In the genomic region with DNA sequence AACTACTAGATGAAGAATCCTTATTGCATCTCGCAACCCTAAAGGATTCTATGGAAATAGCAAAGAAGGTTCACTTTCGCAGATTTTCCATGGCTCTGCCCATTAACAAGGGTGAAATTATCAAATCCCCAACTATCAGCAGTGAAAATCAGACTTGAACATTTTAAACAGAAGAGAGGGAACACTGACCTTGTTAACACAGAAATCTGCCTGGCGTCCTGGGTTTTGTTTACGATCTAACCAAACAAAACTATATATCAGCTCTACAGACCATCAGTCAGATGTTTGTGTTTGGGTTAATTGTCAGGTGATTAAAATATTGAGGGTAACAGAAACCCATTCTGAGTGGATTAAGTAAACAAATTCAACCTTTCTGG, we compare ENCODE assay signal across 16 cellular contexts. TPM values are rescaled to one million over a fixed set of nuclear protein-coding genes. Genes with fewer than 3 reads are reported as not detected.
DNase-seq lines count a peak whose midpoint lies in the region; ATAC-seq and TF ChIP-seq lines count a peak whose summit lies in the region.
"Had no signal": no experiment of that assay in that cellular context is flagged by ENCODE, and none has a peak within 500 bp of the region (broad histone marks: within the 10 kb centered on the region; RNA-seq: fewer than 3 reads in every experiment).

No MANE protein-coding gene starts in this region.

- no peak for DNase-seq in cardiac muscle cell (ENCODE audit: low read depth in 1 of 2, low spot score in 1 of 2)
- no peak for DNase-seq in right cardiac atrium
- no peak for DNase-seq in endodermal cell
- peak; percentile 26 for DNase-seq in midbrain (lab: John Stamatoyannopoulos, UW)
- DNase-seq in uterus = no peak
- no peak for DNase-seq in ecto neural progenitor cell (ENCODE audit: low spot score)
- no peak for DNase-seq in GM19240 (ENCODE audit: insufficient read length, low spot score)
- DNase-seq: activated T-cell treated with anti-CD3 and anti-CD28 coated beads, Interleukin-2, amount 50 U/mL, for 72 hours; gastrocnemius medialis; naive B cell; NCI-H526 treated with DMSO at 0.1 percent for 48 hours; stomach had no signal

- H3K4me3 ChIP-seq in cardiac muscle cell (peak overlapping the region; percentile 93), right cardiac atrium (ENCODE audit: low read length) (no peak overlapping the region), endodermal cell (ENCODE audit: low read length) (peak overlapping the region; percentile 86), uterus (peak overlapping the region in 1 of 2 donors; percentile 72)
- H3K4me3 ChIP-seq: A549 had no signal

- intact Hi-C loops in right cardiac atrium (cut with DNase I) = loop anchor here in 2 of 4 donors (10.0 kb wide), 1 partner anchor 127 kb away; no protein-coding TSS in a partner anchor
- intact Hi-C loops in uterus (cut with DNase I; ENCODE audit: low total_unique reads) = no loop called here

- H3K4me1 Mint-ChIP-seq in endodermal cell = peaks cover 17% of the 10 kb centered on the region

- TF ChIP-seq CTCF in cardiac muscle cell (IDR thresholded peaks at IDR 0.05; ENCODE audit: low read depth, low read length) = no peak
- TF ChIP-seq CTCF in endodermal cell (conservative IDR thresholded peaks at IDR 0.05) = no peak
- TF ChIP-seq CTCF in uterus (IDR thresholded peaks at IDR 0.05) = no peak

- H3K27me3 Mint-ChIP-seq in endodermal cell (ENCODE audit: insufficient read depth) = peaks cover 43% of the 10 kb centered on the region

- H3K9me3 ChIP-seq in cardiac muscle cell (ENCODE audit: low read depth) (no peaks in the 10 kb centered on the region), right cardiac atrium (ENCODE audit: control insufficient read depth, low read length) (no peaks in the 10 kb centered on the region), endodermal cell (ENCODE audit: control insufficient read depth, low read length) (no peaks in the 10 kb centered on the region), uterus (no peaks in the 10 kb centered on the region)
- H3K9me3 ChIP-seq: A549, gastrocnemius medialis, stomach had no signal

- no peaks in the 10 kb centered on the region for H3K36me3 Mint-ChIP-seq in endodermal cell (ENCODE audit: low read depth)

- H3K36me3 ChIP-seq in cardiac muscle cell (no peaks in the 10 kb centered on the region), endodermal cell (ENCODE audit: control insufficient read depth, insufficient read depth, low read length) (no peaks in the 10 kb centered on the region), uterus (no peaks in the 10 kb centered on the region)
- H3K36me3 ChIP-seq: gastrocnemius medialis, stomach had no signal

- 86% methylated on average over 4 of the region's 4 CpGs for WGBS in right cardiac atrium
- WGBS in endodermal cell (ENCODE audit: insufficient coverage in 1 of 2, insufficient read length in 1 of 2), 2 experiments = 95 to 100% methylated on average over 2 to 3 of the region's 4 CpGs

- H3K27ac ChIP-seq in cardiac muscle cell (peak overlapping the region; percentile 33), right cardiac atrium (ENCODE audit: low read length) (no peak overlapping the region), endodermal cell (ENCODE audit: low read depth, low read length) (no peak overlapping the region), uterus (peak overlapping the region; percentile 87 to 92)
- H3K27ac ChIP-seq: A549, gastrocnemius medialis, skin epidermis had no signal

- H3K4me1 ChIP-seq in cardiac muscle cell (ENCODE audit: low read depth) (peaks cover 41% of the 10 kb centered on the region), right cardiac atrium (ENCODE audit: control insufficient read depth, insufficient read depth, low read length) (no peaks in the 10 kb centered on the region), endodermal cell (ENCODE audit: control insufficient read depth, insufficient read depth, low read length) (no peaks in the 10 kb centered on the region), uterus (peaks cover 0 to 12% of the 10 kb centered on the region in 2 donors)

- ATAC-seq in right cardiac atrium = no peak
- ATAC-seq in GM21786 (IDR thresholded peaks at IDR 0.05; ENCODE audit: unreplicated experiment) = no peak
- ATAC-seq: gastrocnemius medialis had no signal

- H3K27me3 ChIP-seq in cardiac muscle cell (no peaks in the 10 kb centered on the region), right cardiac atrium (ENCODE audit: control insufficient read depth, insufficient read depth) (no peaks in the 10 kb centered on the region), endodermal cell (ENCODE audit: control insufficient read depth, insufficient read depth, low read length, poor library complexity, severe bottlenecking) (peaks cover 30% of the 10 kb centered on the region), uterus (no peaks in the 10 kb centered on the region)

- H3K9me3 Mint-ChIP-seq in endodermal cell = no peaks in the 10 kb centered on the region
- H3K9me3 Mint-ChIP-seq: activated T-cell treated with anti-CD3 and anti-CD28 coated beads, Interleukin-2, amount 50 U/mL, for 72 hours had no signal

- H3K9ac ChIP-seq in endodermal cell (ENCODE audit: extremely low read depth, low read length, poor library complexity, severe bottlenecking) = no peak overlapping the region

- H3K27ac Mint-ChIP-seq in endodermal cell = no peak overlapping the region
- H3K27ac Mint-ChIP-seq: activated T-cell treated with anti-CD3 and anti-CD28 coated beads, Interleukin-2, amount 50 U/mL, for 72 hours; naive B cell had no signal

- no peak overlapping the region for H3K4me3 Mint-ChIP-seq in endodermal cell

- TF ChIP-seq POLR2A in uterus (IDR thresholded peaks at IDR 0.05) = no peak

RNA-seq across cellular contexts. Expression of gene CTTNBP2, which starts 1.9 kb away (rescaled TPM):
- total RNA-seq in cardiac muscle cell (21.8 and 51.2 TPM in 2 replicates), right cardiac atrium (1 to 10 TPM; 4.1 to 5.5 (median 4.4) TPM), endodermal cell (1 to 10 TPM; 5.2 to 6.5 TPM), uterus (10 to 100 TPM; 16.4 to 87.9 (median 35.0) TPM)
- polyA plus RNA-seq in cardiac muscle cell (30.0 and 33.5 TPM in 2 replicates), right cardiac atrium (2.0 TPM)
- polyA plus RNA-seq in endodermal cell (2013, experiment 1 of 2) = 6.4 TPM
- 6.5 TPM for polyA plus RNA-seq in endodermal cell (2013, experiment 2 of 2)
- total RNA-seq: activated T-cell treated with anti-CD3 and anti-CD28 coated beads, Interleukin-2, amount 50 U/mL, for 72 hours; T-helper 2 cell treated with Interferon-gamma antibody and Interleukin-4, amounts not matched to agents 100 ng/mL and 5 ng/mL, for 36 hours had no signal

Comparison
In these comparisons a context has a peak if more than half of its experiments do, and no peak if none do; other contexts are left out.
1. H3K27ac ChIP-seq: peak in cardiac muscle cell (single experiment) and uterus (2 of 2); none in right cardiac atrium (single experiment) and endodermal cell (single experiment).